Comparison of ENCODE assay signal across 8 cellular contexts in the genomic region with DNA sequence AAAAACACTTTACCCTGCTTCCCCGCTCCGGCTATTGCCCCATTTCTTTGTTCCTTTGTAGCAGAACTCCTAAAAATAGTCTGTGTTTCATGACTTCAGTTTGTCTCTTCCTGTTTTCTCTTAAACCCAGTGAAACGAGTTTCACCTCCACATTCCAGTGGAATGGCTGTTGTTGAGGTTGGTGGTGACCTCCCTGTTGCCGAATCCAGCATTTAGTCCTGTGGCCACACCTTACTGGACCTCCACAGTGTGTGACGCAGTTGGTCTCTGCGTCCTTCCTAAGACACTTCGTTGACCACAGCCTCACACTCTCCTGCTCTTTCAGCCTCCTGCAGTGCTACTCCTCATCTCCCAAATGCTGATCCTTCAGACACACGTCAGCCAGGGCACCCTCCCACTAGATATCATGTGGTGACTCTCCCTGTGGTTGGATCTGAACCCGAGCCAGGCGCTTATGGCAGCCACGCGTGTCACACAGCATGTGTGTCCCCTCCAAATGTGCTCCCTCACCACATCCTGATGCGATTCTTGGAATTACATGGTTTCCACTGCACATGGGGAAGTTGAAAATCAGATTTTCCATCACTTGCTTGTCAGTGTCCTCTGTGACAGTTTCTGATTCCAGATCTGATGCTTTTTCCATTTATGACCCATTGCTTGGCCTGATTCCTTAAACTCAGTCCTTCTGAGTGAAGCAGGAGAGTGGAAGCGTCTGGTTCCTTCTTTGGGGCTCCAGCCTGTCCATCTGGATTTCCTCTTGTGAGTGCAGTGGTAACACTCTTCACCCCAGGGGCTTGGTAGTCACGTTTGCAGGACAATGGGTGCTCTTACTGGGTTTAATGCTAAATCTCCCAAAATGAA.
DNase-seq lines count a peak whose midpoint lies in the region; ATAC-seq lines count a peak whose summit lies in the region.

No MANE protein-coding gene starts in this region.

- peak overlapping the region; percentile 77 for H3K4me2 ChIP-seq in Karpas-422 (ENCODE audit: low read depth, low read length, poor library complexity, severe bottlenecking)

- H3K9me3 ChIP-seq in Karpas-422 (ENCODE audit: low read length): no peaks in the 10 kb centered on the region

- no peak overlapping the region for H2AFZ ChIP-seq in Karpas-422 (ENCODE audit: low read length)

- H3K9me2 ChIP-seq in Karpas-422 (replicated peaks; ENCODE audit: insufficient read depth, low read length): no peaks in the 10 kb centered on the region

- DNase-seq in AG08395 (ENCODE audit: low spot score) (peak; percentile 74), Karpas-422 (no peak), amniotic epithelial cell (ENCODE audit: low read depth) (peak; percentile 29), lung microvascular endothelial cell (ENCODE audit: low read depth in 2 of 2) (peak; percentile 45), putamen (ENCODE audit: low spot score) (no peak)

- H3K79me2 ChIP-seq in Karpas-422 (ENCODE audit: low read length): peaks cover 8% of the 10 kb centered on the region

- H4K20me1 ChIP-seq in Karpas-422 (ENCODE audit: insufficient read depth, low read depth, low read length): no peaks in the 10 kb centered on the region

- peak overlapping the region; percentile 56; the same call in 1 of the 2 replicates for H3K4me3 ChIP-seq in Karpas-422 (ENCODE audit: low read length)

- ATAC-seq in esophagus mucosa (no peak), GM18873 (IDR thresholded peaks at IDR 0.05; ENCODE audit: low FRiP score, unreplicated experiment) (no peak), HG02798 (IDR thresholded peaks at IDR 0.05; ENCODE audit: poor library complexity, unreplicated experiment) (no peak)

- H3K4me1 ChIP-seq in Karpas-422 (ENCODE audit: low read length): peaks cover 81% of the 10 kb centered on the region

- peak overlapping the region; percentile 99 for H3K27ac ChIP-seq in Karpas-422 (ENCODE audit: low read length)

- H3K36me3 ChIP-seq in Karpas-422 (ENCODE audit: insufficient read depth, low read length): no peaks in the 10 kb centered on the region

- H3K27me3 ChIP-seq in Karpas-422 (ENCODE audit: low read length): no peaks in the 10 kb centered on the region

- H3K9ac ChIP-seq in Karpas-422 (ENCODE audit: low read length): peak overlapping the region; percentile 71

Comparison
In these comparisons a context has a peak if more than half of its experiments do, and no peak if none do; other contexts are left out.
1. DNase-seq: peak in AG08395 (single experiment), amniotic epithelial cell (single experiment) and lung microvascular endothelial cell (2 of 2); none in Karpas-422 (single experiment) and putamen (single experiment).